8 cellular contexts compared by ENCODE assay signal in the genomic region with DNA sequence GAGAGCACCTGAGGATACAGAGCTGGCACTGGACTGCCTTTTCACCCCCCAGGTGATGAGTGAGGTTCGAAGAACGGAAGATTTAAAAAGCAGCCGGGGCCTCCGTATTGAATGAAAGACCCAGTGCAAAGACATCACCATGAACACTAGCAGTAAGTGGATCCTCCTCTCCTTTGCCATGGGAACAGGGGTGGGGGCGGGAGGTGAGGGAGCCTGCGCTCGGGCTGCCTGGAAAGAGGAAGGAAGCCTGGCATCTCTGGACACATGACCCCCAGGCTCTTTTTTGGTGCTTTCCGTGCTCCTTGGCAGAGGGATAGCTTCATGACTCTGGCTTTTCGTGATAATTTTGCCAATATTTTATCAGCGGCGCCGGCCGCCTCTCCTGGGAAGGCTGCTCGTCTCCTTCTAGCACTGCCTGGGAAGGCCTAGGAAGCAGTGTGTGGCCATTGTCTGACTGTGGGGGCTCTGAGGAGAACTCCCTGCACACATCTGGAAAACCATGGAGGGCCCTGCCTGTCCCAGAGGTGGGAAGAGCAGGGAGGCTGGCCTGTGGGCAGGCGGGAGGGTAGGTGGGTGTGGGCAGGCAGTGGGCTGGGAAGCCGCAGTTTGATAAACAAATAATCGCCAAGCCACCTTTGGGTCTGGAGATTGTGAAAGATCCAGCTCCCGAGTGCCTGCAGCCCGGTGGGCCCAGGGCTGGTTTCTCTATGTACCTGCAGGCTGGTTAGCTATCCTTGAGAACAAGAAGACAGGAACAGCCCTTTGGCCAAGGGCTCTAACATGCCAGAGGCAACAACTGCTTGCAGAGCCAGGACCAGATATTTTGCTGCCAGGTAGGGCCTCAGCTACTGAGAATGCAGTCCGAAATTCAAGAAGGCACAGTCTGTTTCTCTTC. TPM values are rescaled to one million over a fixed set of nuclear protein-coding genes. Genes with fewer than 3 reads are reported as not detected.
A peak's percentile ranks its signal among the peaks of the same experiment; 100 is the strongest.
DNase-seq lines count a peak whose midpoint lies in the region; ATAC-seq and TF ChIP-seq lines count a peak whose summit lies in the region.

No MANE protein-coding gene starts in this region.

- intact Hi-C loops in A673 (cut with micrococcal nuclease; ENCODE audit: unreplicated experiment): loop anchor here (2.0 kb wide), 2 partner anchors 87 to 127 kb away; no protein-coding TSS in a partner anchor

- ATAC-seq in HG02759 (IDR thresholded peaks at IDR 0.05; ENCODE audit: unreplicated experiment) (peak; percentile 2), HG02588 (IDR thresholded peaks at IDR 0.05; ENCODE audit: unreplicated experiment) (no peak), HG02885 (IDR thresholded peaks at IDR 0.05; ENCODE audit: poor library complexity, unreplicated experiment) (no peak)

- DNase-seq in A673 (ENCODE audit: low spot score) (no peak), middle frontal gyrus (ENCODE audit: extremely low spot score, low spot score) (no peak)

- H3K36me3 ChIP-seq in A673 (ENCODE audit: insufficient read depth, low read length, poor library complexity, severe bottlenecking): no peaks in the 10 kb centered on the region
- no peaks in the 10 kb centered on the region for H3K36me3 ChIP-seq in skeletal muscle satellite cell (ENCODE audit: insufficient read depth, low read length)

- H3K4me1 ChIP-seq in A673 (ENCODE audit: insufficient read depth, low read length, poor library complexity, severe bottlenecking) (no peaks in the 10 kb centered on the region), skeletal muscle satellite cell (ENCODE audit: control insufficient read depth, insufficient read depth, low read length) (peaks cover 23% of the 10 kb centered on the region)

- H3K27me3 ChIP-seq in A673 (replicated peaks; ENCODE audit: insufficient read depth, low read depth, low read length, poor library complexity): peaks cover 38% of the 10 kb centered on the region
- no peaks in the 10 kb centered on the region for H3K27me3 ChIP-seq in skeletal muscle satellite cell (ENCODE audit: control insufficient read depth, insufficient read depth, low read length)

- H3K27ac ChIP-seq in A673 (ENCODE audit: low read depth, low read length, poor library complexity, severe bottlenecking) (no peak overlapping the region), angular gyrus (ENCODE audit: low read depth, low read length) (peak overlapping the region; percentile 82)

- peak overlapping the region; percentile 90 for H3K4me2 ChIP-seq in skeletal muscle satellite cell (ENCODE audit: low read length)

- peak overlapping the region; percentile 91 for H3K9ac ChIP-seq in skeletal muscle satellite cell (ENCODE audit: low read depth, low read length)

- CTCF ChIA-PET in A673 (lab: Charles Lee): interaction anchor here (0.5 to 0.7 kb wide), 3 partner anchors 12 to 354 kb away, joined by 3 read pairs; no protein-coding TSS in a partner anchor

- POLR2A ChIA-PET in A673 (lab: Charles Lee; ENCODE audit: low non-redundant PET): no interaction called here

- peak overlapping the region; percentile 43 for H3K4me3 ChIP-seq in A673 (ENCODE audit: low read depth, low read length, poor library complexity, severe bottlenecking)
- peak overlapping the region; percentile 56; the same call in 1 of the 2 replicates for H3K4me3 ChIP-seq in iPS-18c (ENCODE audit: insufficient read depth, low read depth, low read length)
- H3K4me3 ChIP-seq in skeletal muscle satellite cell (ENCODE audit: low read length): peak overlapping the region; percentile 96

- H3K9me3 ChIP-seq in A673 (ENCODE audit: low read depth, low read length, poor library complexity, severe bottlenecking) (no peaks in the 10 kb centered on the region), iPS-18c (ENCODE audit: control insufficient read depth, insufficient read depth, low read length) (no peaks in the 10 kb centered on the region), skeletal muscle satellite cell (replicated peaks; ENCODE audit: low read length) (no peaks in the 10 kb centered on the region)

- no TSS peak for BruUV-seq in A673 (replicated peaks; lab: Mats Ljungman, UMichigan)

- no peak for TF ChIP-seq CTCF in A673 (conservative IDR thresholded peaks at IDR 0.05; ENCODE audit: low read depth, low read length)

RNA-seq across cellular contexts. Expression of gene ABLIM3, which starts 0.9 kb away (rescaled TPM):
- total RNA-seq in A673 (2021): not detected in 2 replicates
- 62.1 and 94.6 TPM in 2 replicates for total RNA-seq in skeletal muscle satellite cell (2012; rRNA removed)

Comparison
In these comparisons a context has a peak if more than half of its experiments do, and no peak if none do; other contexts are left out.
1. H3K4me3 ChIP-seq: peak in every context shown above with its lines; median percentile 96 in skeletal muscle satellite cell; 56 in iPS-18c; 43 in A673.